8 cellular contexts compared by ENCODE assay signal in genomic region chr12:32399373-32400113, GRCh38. TPM values are rescaled to one million over a fixed set of nuclear protein-coding genes. Genes with fewer than 3 reads are reported as not detected.
DNase-seq lines count a peak whose midpoint lies in the region; ATAC-seq and TF ChIP-seq lines count a peak whose summit lies in the region.

Gene FGD4 (plus strand): TSS chr12:32399558.

- H3K9me3 Mint-ChIP-seq in CD4-positive, alpha-beta T cell: no peaks in the 10 kb centered on the region
- H3K9me3 Mint-ChIP-seq in activated CD4-positive, alpha-beta T cell treated with anti-CD3 and anti-CD28 coated beads, Interleukin-2, amount 10 ng/mL, durations not matched to agents 24 days and 14 days: no peaks in the 10 kb centered on the region
- no peaks in the 10 kb centered on the region for H3K9me3 Mint-ChIP-seq in effector memory CD8-positive, alpha-beta T cell

- no peaks in the 10 kb centered on the region for H3K9me3 ChIP-seq in CD4-positive, alpha-beta T cell (ENCODE audit: control insufficient read depth, low read length)
- no peaks in the 10 kb centered on the region for H3K9me3 ChIP-seq in lower lobe of right lung

- H3K4me3 ChIP-seq in lower lobe of right lung: peak within 1 kb of the TSS; percentile 91

- no peak within 1 kb of the TSS for H3K27ac Mint-ChIP-seq in CD4-positive, alpha-beta T cell
- no peak within 1 kb of the TSS for H3K27ac Mint-ChIP-seq in activated CD4-positive, alpha-beta T cell treated with anti-CD3 and anti-CD28 coated beads, Interleukin-2, amount 10 ng/mL, durations not matched to agents 24 days and 14 days
- H3K27ac Mint-ChIP-seq in effector memory CD8-positive, alpha-beta T cell: no peak within 1 kb of the TSS

- CTCF ChIA-PET in CD4-positive, alpha-beta T cell (lab: Charles Lee): interaction anchor here (0.6 kb wide), 1 partner anchor 1545 kb away, joined by 3 read pairs; no protein-coding TSS in a partner anchor

- H3K27me3 ChIP-seq in CD4-positive, alpha-beta T cell (ENCODE audit: control insufficient read depth, insufficient read depth, low read length): peaks cover 20% of the 10 kb centered on the region
- H3K27me3 ChIP-seq in lower lobe of right lung (ENCODE audit: low read depth): peaks cover 4% of the 10 kb centered on the region

- H3K27me3 Mint-ChIP-seq in CD4-positive, alpha-beta T cell: peaks cover 60% of the 10 kb centered on the region
- H3K27me3 Mint-ChIP-seq in activated CD4-positive, alpha-beta T cell treated with anti-CD3 and anti-CD28 coated beads, Interleukin-2, amount 10 ng/mL, durations not matched to agents 24 days and 14 days: peaks cover 42% of the 10 kb centered on the region
- peaks cover 38 to 39% of the 10 kb centered on the region in 2 donors for H3K27me3 Mint-ChIP-seq in effector memory CD8-positive, alpha-beta T cell

- no peaks in the 10 kb centered on the region for H3K36me3 Mint-ChIP-seq in CD4-positive, alpha-beta T cell (ENCODE audit: low read depth)
- H3K36me3 Mint-ChIP-seq in activated CD4-positive, alpha-beta T cell treated with anti-CD3 and anti-CD28 coated beads, Interleukin-2, amount 10 ng/mL, durations not matched to agents 24 days and 14 days (ENCODE audit: low read depth): peaks cover 1% of the 10 kb centered on the region
- H3K36me3 Mint-ChIP-seq in effector memory CD8-positive, alpha-beta T cell (ENCODE audit: insufficient read depth): no peaks in the 10 kb centered on the region

- intact Hi-C loops in CD4-positive, alpha-beta T cell (cut with DNase I, micrococcal nuclease): no loop called here
- intact Hi-C loops in activated CD4-positive, alpha-beta T cell treated with anti-CD3 and anti-CD28 coated beads, Interleukin-2, amount 10 ng/mL, durations not matched to agents 24 days and 14 days (cut with micrococcal nuclease): no loop called here
- intact Hi-C loops in lower lobe of right lung (cut with DNase I): no loop called here

- DNase-seq in CD4-positive, alpha-beta T cell: peak in 8 of 10 experiments; percentile 8 to 36 (median 15)
- DNase-seq in NCI-H345 (lab: John Stamatoyannopoulos, UW): peak; percentile 92
- peak; percentile 88 for DNase-seq in activated CD4-positive, alpha-beta T cell treated with anti-CD3 and anti-CD28 coated beads, Interleukin-2, amount 10 ng/mL, durations not matched to agents 24 days and 14 days
- DNase-seq in effector memory CD8-positive, alpha-beta T cell: peak; percentile 11 to 15 (median 13)
- peak; percentile 95 for DNase-seq in lower lobe of right lung
- DNase-seq in stimulated activated CD4-positive, alpha-beta T cell treated with anti-CD3 and anti-CD28 coated beads, Interleukin-4, amount 100 ng/mL, for 4 hours: peak; percentile 6 to 31

- no peak for TF ChIP-seq CTCF in CD4-positive, alpha-beta T cell (IDR thresholded peaks at IDR 0.05)
- peak; percentile 58 for TF ChIP-seq CTCF in lower lobe of right lung (IDR thresholded peaks at IDR 0.05)

- peak within 1 kb of the TSS; percentile 87 for H3K4me3 Mint-ChIP-seq in CD4-positive, alpha-beta T cell
- H3K4me3 Mint-ChIP-seq in activated CD4-positive, alpha-beta T cell treated with anti-CD3 and anti-CD28 coated beads, Interleukin-2, amount 10 ng/mL, durations not matched to agents 24 days and 14 days: peak within 1 kb of the TSS; percentile 86
- peak within 1 kb of the TSS; percentile 79 to 86 for H3K4me3 Mint-ChIP-seq in effector memory CD8-positive, alpha-beta T cell

- no peak within 1 kb of the TSS for H3K27ac ChIP-seq in CD4-positive, alpha-beta T cell (ENCODE audit: low read depth, low read length)
- H3K27ac ChIP-seq in lower lobe of right lung: peak within 1 kb of the TSS; percentile 93

- H3K36me3 ChIP-seq in lower lobe of right lung: no peaks in the 10 kb centered on the region

- H3K4me1 ChIP-seq in lower lobe of right lung: peaks cover 33% of the 10 kb centered on the region

- POLR2A ChIA-PET in CD4-positive, alpha-beta T cell (lab: Charles Lee): interaction anchor here (0.6 to 0.7 kb wide), 2 partner anchors 57 to 746 kb away, joined by 3 read pairs; no protein-coding TSS in a partner anchor

- peak; percentile 68 for ATAC-seq in CD4-positive, alpha-beta T cell (ENCODE audit: poor library complexity)
- peak; percentile 92 for ATAC-seq in GM19351 (IDR thresholded peaks at IDR 0.05; ENCODE audit: unreplicated experiment)
- peak; percentile 92 for ATAC-seq in HG03432 (IDR thresholded peaks at IDR 0.05; ENCODE audit: unreplicated experiment)
- peak; percentile 80 for ATAC-seq in effector memory CD8-positive, alpha-beta T cell (replicated peaks)
- peak; percentile 96 to 98 for ATAC-seq in lower lobe of right lung

- H3K4me1 Mint-ChIP-seq in CD4-positive, alpha-beta T cell (ENCODE audit: low read depth): no peaks in the 10 kb centered on the region
- H3K4me1 Mint-ChIP-seq in activated CD4-positive, alpha-beta T cell treated with anti-CD3 and anti-CD28 coated beads, Interleukin-2, amount 10 ng/mL, durations not matched to agents 24 days and 14 days: peaks cover 4% of the 10 kb centered on the region
- peaks cover 0 to 7% of the 10 kb centered on the region in 2 donors for H3K4me1 Mint-ChIP-seq in effector memory CD8-positive, alpha-beta T cell (ENCODE audit: low read depth in 2 of 2)

RNA-seq across cellular contexts. Expression of gene FGD4, which starts in this region (rescaled TPM):
- under 1 TPM; 0.25 to 0.34 TPM for total RNA-seq in CD4-positive, alpha-beta T cell
- total RNA-seq in activated CD4-positive, alpha-beta T cell treated with anti-CD3 and anti-CD28 coated beads, Interleukin-2, amount 10 ng/mL, durations not matched to agents 24 days and 14 days: 0.07 TPM in 1 of 2 replicates, not detected in the other
- total RNA-seq in lower lobe of right lung: 55.6 TPM

Comparison
In these comparisons a context has a peak if more than half of its experiments do, and no peak if none do; other contexts are left out.
1. RNA of gene FGD4 (total RNA-seq): 55.6 TPM in lower lobe of right lung (single experiment); 0.25 to 0.34 TPM in CD4-positive, alpha-beta T cell and 0.07 TPM in activated CD4-positive, alpha-beta T cell treated with anti-CD3 and anti-CD28 coated beads, Interleukin-2, amount 10 ng/mL, durations not matched to agents 24 days and 14 days; every median in the first group is over 10 times any median in the second.
2. Peak in DNase-seq and ATAC-seq in CD4-positive, alpha-beta T cell; RNA of the gene not detected or under 1 TPM.
3. Peak in DNase-seq in activated CD4-positive, alpha-beta T cell treated with anti-CD3 and anti-CD28 coated beads, Interleukin-2, amount 10 ng/mL, durations not matched to agents 24 days and 14 days; RNA of the gene not detected or under 1 TPM.
4. DNase-seq: peak in every context shown above with its lines; median percentile 95 in lower lobe of right lung; 92 in NCI-H345; 88 in activated CD4-positive, alpha-beta T cell treated with anti-CD3 and anti-CD28 coated beads, Interleukin-2, amount 10 ng/mL, durations not matched to agents 24 days and 14 days; 18 in stimulated activated CD4-positive, alpha-beta T cell treated with anti-CD3 and anti-CD28 coated beads, Interleukin-4, amount 100 ng/mL, for 4 hours; 15 in CD4-positive, alpha-beta T cell; 13 in effector memory CD8-positive, alpha-beta T cell.
5. Peak in every context shown above with its lines, with median percentiles within 50 percentile points of each other: ATAC-seq and H3K4me3 Mint-ChIP-seq.